In genomic region chr6:87088076-87088475, GRCh38 we compare ENCODE assay signal across 17 cellular contexts. TPM values are rescaled to one million over a fixed set of nuclear protein-coding genes. Genes with fewer than 3 reads are reported as not detected.
"Had no signal": no experiment of that assay in that cellular context is flagged by ENCODE, and none has a peak within 500 bp of the region (broad histone marks: within the 10 kb centered on the region; RNA-seq: fewer than 3 reads in every experiment).

No MANE protein-coding gene starts in this region.

- DNase-seq: activated CD4-positive, alpha-beta T cell treated with anti-CD3 and anti-CD28 coated beads for 1 hour; activated CD4-positive, alpha-beta T cell treated with anti-CD3 and anti-CD28 coated beads, Interleukin-2, amount 50 U/mL, for 48 hours; activated naive CD4-positive, alpha-beta T cell treated with anti-CD3 and anti-CD28 coated beads for 36 hours; cerebellar nuclear complex; dermis blood vessel endothelial cell; effector memory CD8-positive, alpha-beta T cell; foreskin keratinocyte; kidney glomerular epithelial cell; left ventricle myocardium superior; mesenchymal stem cell; retina had no signal

- ATAC-seq: effector memory CD8-positive, alpha-beta T cell; foreskin keratinocyte; left ventricle myocardium superior; natural killer cell treated with Interleukin-12 subunit alpha and Interleukin-12 subunit beta and Interleukin-15 and Interleukin-18, amount 100 ng/mL, for 72 hours; stimulated activated memory B cell treated with anti-CD40 and anti-IgM and Interleukin-4, amounts not matched to agents 10 μg/mL and 1 μg/mL and 100 μg/mL, for 72 hours had no signal

- H3K27me3 ChIP-seq: ascending aorta, breast epithelium had no signal

- H3K4me1 ChIP-seq: ascending aorta, breast epithelium, foreskin keratinocyte had no signal

- H3K9me3 ChIP-seq: ascending aorta, breast epithelium had no signal

- H3K27ac ChIP-seq: ascending aorta, breast epithelium, foreskin keratinocyte, VCaP had no signal

- H3K36me3 ChIP-seq: ascending aorta, breast epithelium had no signal

- H3K4me3 ChIP-seq: ascending aorta, breast epithelium had no signal

RNA-seq across cellular contexts. Expression of gene CGA, which starts 6.8 kb away (rescaled TPM):
- total RNA-seq: activated naive CD4-positive, alpha-beta T cell treated with anti-CD3 and anti-CD28 coated beads for 36 hours; ascending aorta; breast epithelium; dermis blood vessel endothelial cell; foreskin keratinocyte; natural killer cell treated with Interleukin-12 subunit alpha and Interleukin-12 subunit beta and Interleukin-15 and Interleukin-18, amount 100 ng/mL, for 72 hours; urinary bladder had no signal
- polyA plus RNA-seq: foreskin keratinocyte, urinary bladder had no signal
